ENCODE assay signal across 11 cellular contexts in the genomic region with DNA sequence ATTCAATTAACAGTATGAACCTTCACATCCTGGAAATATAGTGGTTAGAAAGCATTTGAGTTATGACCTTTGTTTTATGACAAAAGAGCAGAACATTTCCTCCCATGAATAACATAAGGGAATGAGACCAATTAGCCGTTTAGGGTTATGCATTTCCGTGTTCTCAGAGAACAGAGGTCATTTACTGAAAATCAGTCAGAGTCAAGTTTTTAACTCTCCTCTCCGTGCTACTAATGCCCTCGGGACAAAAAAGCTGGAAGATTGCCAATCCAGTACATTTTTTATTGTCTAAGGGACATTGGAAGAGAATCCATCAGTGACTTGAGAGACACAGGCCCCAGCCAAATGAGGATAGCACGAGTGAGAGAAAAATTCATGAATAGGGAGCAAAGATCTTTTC.
DNase-seq lines count a peak whose midpoint lies in the region; ATAC-seq and FAIRE-seq lines count a peak whose summit lies in the region.
"Had no signal": no experiment of that assay in that cellular context is flagged by ENCODE, and none has a peak within 500 bp of the region (broad histone marks: within the 10 kb centered on the region; RNA-seq: fewer than 3 reads in every experiment).

No MANE protein-coding gene starts in this region.

- H3K4me3 Mint-ChIP-seq in activated T-helper 2 cell treated with anti-CD3 and anti-CD28 coated beads, Interferon-gamma antibody, Interleukin-2, Interleukin-4, amounts not matched to agents 10 μg/mL and 5 μg/mL and 100 μg/mL, durations not matched to agents 14 hours and 24 hours and 36 hours (ENCODE audit: low read depth): no peak overlapping the region

- H3K27ac ChIP-seq in small intestine (ENCODE audit: low read depth in 1 of 2, low read length in 1 of 2): no peak overlapping the region
- H3K27ac ChIP-seq: KMS-11, upper lobe of left lung had no signal

- ATAC-seq in HG02588 (IDR thresholded peaks at IDR 0.05; ENCODE audit: unreplicated experiment): no peak

- intact Hi-C loops in activated T-helper 2 cell treated with anti-CD3 and anti-CD28 coated beads, Interferon-gamma antibody, Interleukin-2, Interleukin-4, amounts not matched to agents 10 μg/mL and 5 μg/mL and 100 μg/mL, durations not matched to agents 14 hours and 24 hours and 36 hours (cut with micrococcal nuclease): no loop called here

- DNase-seq in NCI-H2227 (lab: John Stamatoyannopoulos, UW; ENCODE audit: unreplicated experiment) (peak; percentile 5), NCI-H2227 treated with DMSO at 0.1 percent for 48 hours (lab: John Stamatoyannopoulos, UW) (no peak), SK-MEL-5 (ENCODE audit: low read depth, low spot score) (peak; percentile 75), glomerular endothelial cell (ENCODE audit: extremely low read depth, low read depth, low spot score) (peak; percentile 52), small intestine (peak; percentile 76), T-helper 2 cell (no peak)
- DNase-seq in activated T-helper 2 cell treated with anti-CD3 and anti-CD28 coated beads, Interferon-gamma antibody, Interleukin-2, Interleukin-4, amounts not matched to agents 10 μg/mL and 5 μg/mL and 100 μg/mL, durations not matched to agents 14 hours and 24 hours and 36 hours (ENCODE audit: low spot score): no peak
- DNase-seq: cerebellar nuclear complex, upper lobe of left lung had no signal

- H3K27ac Mint-ChIP-seq in activated T-helper 2 cell treated with anti-CD3 and anti-CD28 coated beads, Interferon-gamma antibody, Interleukin-2, Interleukin-4, amounts not matched to agents 10 μg/mL and 5 μg/mL and 100 μg/mL, durations not matched to agents 14 hours and 24 hours and 36 hours: no peak overlapping the region

- no peaks in the 10 kb centered on the region for H3K36me3 Mint-ChIP-seq in activated T-helper 2 cell treated with anti-CD3 and anti-CD28 coated beads, Interferon-gamma antibody, Interleukin-2, Interleukin-4, amounts not matched to agents 10 μg/mL and 5 μg/mL and 100 μg/mL, durations not matched to agents 14 hours and 24 hours and 36 hours (ENCODE audit: low read depth)

- no peaks in the 10 kb centered on the region for H3K36me3 ChIP-seq in small intestine (ENCODE audit: control insufficient read depth in 2 of 2, insufficient read depth in 2 of 2, low read length in 2 of 2)
- H3K36me3 ChIP-seq: upper lobe of left lung had no signal

- WGBS in small intestine, 3 donors: 8 to 41% (median 23%) methylated on average over 5 of the region's 5 CpGs

- peaks cover 0 to 2% of the 10 kb centered on the region in 2 donors for H3K4me1 ChIP-seq in small intestine (ENCODE audit: control insufficient read depth in 2 of 2, insufficient read depth in 1 of 2, low read depth in 1 of 2, low read length in 1 of 2)
- H3K4me1 ChIP-seq: upper lobe of left lung had no signal

- peak; percentile 36 for FAIRE-seq in small intestine (lab: Jason Lieb, UNC)

- in situ Hi-C loops in SK-MEL-5 (cut with HindIII; ENCODE audit: low pct_unique_long_range_greater_than_20kb, low sequenced_read_pairs): no loop called here

- no peaks in the 10 kb centered on the region for H3K27me3 ChIP-seq in small intestine (ENCODE audit: control insufficient read depth in 2 of 2, insufficient read depth in 2 of 2, low read length in 2 of 2)
- H3K27me3 ChIP-seq: upper lobe of left lung had no signal

- H3K4me1 Mint-ChIP-seq in activated T-helper 2 cell treated with anti-CD3 and anti-CD28 coated beads, Interferon-gamma antibody, Interleukin-2, Interleukin-4, amounts not matched to agents 10 μg/mL and 5 μg/mL and 100 μg/mL, durations not matched to agents 14 hours and 24 hours and 36 hours (ENCODE audit: low read depth): no peaks in the 10 kb centered on the region

- no peaks in the 10 kb centered on the region for H3K9me3 Mint-ChIP-seq in activated T-helper 2 cell treated with anti-CD3 and anti-CD28 coated beads, Interferon-gamma antibody, Interleukin-2, Interleukin-4, amounts not matched to agents 10 μg/mL and 5 μg/mL and 100 μg/mL, durations not matched to agents 14 hours and 24 hours and 36 hours

- no peaks in the 10 kb centered on the region for H3K9me3 ChIP-seq in small intestine (ENCODE audit: control insufficient read depth, low read depth)
- H3K9me3 ChIP-seq: upper lobe of left lung had no signal

- no peaks in the 10 kb centered on the region for H3K27me3 Mint-ChIP-seq in activated T-helper 2 cell treated with anti-CD3 and anti-CD28 coated beads, Interferon-gamma antibody, Interleukin-2, Interleukin-4, amounts not matched to agents 10 μg/mL and 5 μg/mL and 100 μg/mL, durations not matched to agents 14 hours and 24 hours and 36 hours (ENCODE audit: low read depth)

- H3K4me3 ChIP-seq in small intestine (ENCODE audit: low read depth in 1 of 2, low read length in 2 of 2): no peak overlapping the region
- H3K4me3 ChIP-seq: upper lobe of left lung had no signal

Comparison
In these comparisons a context has a peak if more than half of its experiments do, and no peak if none do; other contexts are left out.
1. DNase-seq: peak in NCI-H2227 (single experiment), SK-MEL-5 (single experiment), glomerular endothelial cell (single experiment) and small intestine (single experiment); none in NCI-H2227 treated with DMSO at 0.1 percent for 48 hours (single experiment), activated T-helper 2 cell treated with anti-CD3 and anti-CD28 coated beads, Interferon-gamma antibody, Interleukin-2, Interleukin-4, amounts not matched to agents 10 μg/mL and 5 μg/mL and 100 μg/mL, durations not matched to agents 14 hours and 24 hours and 36 hours (single experiment) and T-helper 2 cell (0 of 5).